Comparison of ENCODE assay signal across 20 cellular contexts in genomic region chr18:31857516-31858106, GRCh38.
"Had no signal": no experiment of that assay in that cellular context is flagged by ENCODE, and none has a peak within 500 bp of the region (broad histone marks: within the 10 kb centered on the region; RNA-seq: fewer than 3 reads in every experiment).

No MANE protein-coding gene starts in this region.

- H3K4me3 Mint-ChIP-seq: natural killer cell treated with Interleukin-12 subunit alpha and Interleukin-12 subunit beta and Interleukin-15 and Interleukin-18, amount 100 ng/mL, for 72 hours; stimulated activated naive B cell treated with anti-CD40 and anti-IgM and Interleukin-4, amounts not matched to agents 10 μg/mL and 1 μg/mL and 100 μg/mL, for 72 hours had no signal

- FAIRE-seq: bronchial epithelial cell, pancreas had no signal

- H3K27ac Mint-ChIP-seq: natural killer cell treated with Interleukin-12 subunit alpha and Interleukin-12 subunit beta and Interleukin-15 and Interleukin-18, amount 100 ng/mL, for 72 hours; stimulated activated naive B cell treated with anti-CD40 and anti-IgM and Interleukin-4, amounts not matched to agents 10 μg/mL and 1 μg/mL and 100 μg/mL, for 72 hours had no signal

- H3K36me3 Mint-ChIP-seq: activated naive CD4-positive, alpha-beta T cell treated with anti-CD3 and anti-CD28 coated beads, Interleukin-2, amount 50 U/mL, for 72 hours had no signal

- H3K4me1 Mint-ChIP-seq: stimulated activated naive B cell treated with anti-CD40 and anti-IgM and Interleukin-4, amounts not matched to agents 10 μg/mL and 1 μg/mL and 100 μg/mL, for 72 hours had no signal

- DNase-seq: activated CD4-positive, alpha-beta T cell treated with anti-CD3 and anti-CD28 coated beads for 1 hour; activated CD8-positive, alpha-beta memory T cell treated with anti-CD3 and anti-CD28 coated beads for 24 hours; activated CD8-positive, alpha-beta memory T cell treated with anti-CD3 and anti-CD28 coated beads, Interleukin-2, amount 50 U/mL, for 48 hours; activated effector memory CD4-positive, alpha-beta T cell treated with Interleukin-2 at 50 U/mL for 16 hours; activated T-cell treated with anti-CD3 and anti-CD28 coated beads, Interleukin-2, amount 50 U/mL, for 48 hours; adrenal gland; cerebellar nuclear complex; cortex of kidney; effector CD8-positive, alpha-beta T cell; left colon; lower lobe of right lung; pancreas; stimulated activated CD4-positive, alpha-beta T cell treated with anti-CD3 and anti-CD28 coated beads, Interleukin-4, amount 100 ng/mL, for 4 hours; stimulated activated naive B cell treated with anti-CD40 and anti-IgM and Interleukin-4, amounts not matched to agents 10 μg/mL and 1 μg/mL and 100 μg/mL, for 72 hours; upper lobe of left lung; WERI-Rb-1 had no signal

- H3K9me3 Mint-ChIP-seq: activated naive CD4-positive, alpha-beta T cell treated with anti-CD3 and anti-CD28 coated beads, Interleukin-2, amount 50 U/mL, for 72 hours; natural killer cell treated with Interleukin-12 subunit alpha and Interleukin-12 subunit beta and Interleukin-15 and Interleukin-18, amount 100 ng/mL, for 72 hours; stimulated activated naive B cell treated with anti-CD40 and anti-IgM and Interleukin-4, amounts not matched to agents 10 μg/mL and 1 μg/mL and 100 μg/mL, for 72 hours had no signal

- ATAC-seq: activated naive CD4-positive, alpha-beta T cell treated with anti-CD3 and anti-CD28 coated beads, Interleukin-2, amount 50 U/mL, for 72 hours; left colon; lower lobe of right lung; natural killer cell treated with Interleukin-12 subunit alpha and Interleukin-12 subunit beta and Interleukin-15 and Interleukin-18, amount 100 ng/mL, for 72 hours; sciatic nerve; stimulated activated naive B cell treated with anti-CD40 and anti-IgM and Interleukin-4, amounts not matched to agents 10 μg/mL and 1 μg/mL and 100 μg/mL, for 72 hours had no signal
